ENCODE assay signal across 12 cellular contexts in the genomic region with DNA sequence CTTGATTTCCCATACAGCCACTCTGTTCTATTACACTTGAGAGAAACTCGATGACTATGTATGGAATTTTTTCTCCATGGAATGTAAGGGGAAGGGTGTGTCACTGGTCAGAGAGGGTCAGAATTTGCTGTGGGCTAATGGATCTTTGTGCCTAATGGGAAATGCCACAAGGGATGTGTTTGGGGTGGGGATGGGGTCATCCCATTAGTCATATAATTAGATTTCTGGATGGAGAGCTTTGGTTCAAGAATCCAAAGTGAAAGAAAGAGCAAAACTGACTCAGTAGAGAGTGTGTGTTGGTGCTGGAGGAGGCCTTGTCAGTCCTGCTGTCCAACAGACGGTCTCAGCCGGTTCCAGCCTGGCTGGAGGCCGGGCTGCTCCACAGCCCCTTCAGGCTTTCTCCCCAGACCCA.
DNase-seq lines count a peak whose midpoint lies in the region; ATAC-seq, FAIRE-seq and TF ChIP-seq lines count a peak whose summit lies in the region.
"Had no signal": no experiment of that assay in that cellular context is flagged by ENCODE, and none has a peak within 500 bp of the region (broad histone marks: within the 10 kb centered on the region; RNA-seq: fewer than 3 reads in every experiment).

No MANE protein-coding gene starts in this region.

- H3K27ac Mint-ChIP-seq in MCF 10A (ENCODE audit: low read depth, unreplicated experiment): peak overlapping the region; percentile 90
- no peak overlapping the region for H3K27ac Mint-ChIP-seq in activated T-cell treated with anti-CD3 and anti-CD28 coated beads, Interleukin-2, amount 50 U/mL, for 72 hours
- H3K27ac Mint-ChIP-seq: activated CD8-positive, alpha-beta T cell treated with anti-CD3 and anti-CD28 coated beads for 36 hours; stimulated activated naive CD8-positive, alpha-beta T cell treated with anti-CD3 and anti-CD28 coated beads, Interleukin-15, Interleukin-2, amounts not matched to agents 100 ng/mL and 50 ng/mL, for 24 hours had no signal

- ATAC-seq in activated T-cell treated with anti-CD3 and anti-CD28 coated beads, Interleukin-2, amount 50 U/mL, for 72 hours (replicated peaks in 1 of 2): no peak
- ATAC-seq: activated CD8-positive, alpha-beta T cell treated with anti-CD3 and anti-CD28 coated beads for 36 hours had no signal

- DNase-seq in MCF 10A (ENCODE audit: unreplicated experiment) (peak; percentile 63), breast epithelium (ENCODE audit: low spot score in 2 of 2) (no peak), amniotic epithelial cell (ENCODE audit: low read depth) (peak; percentile 78), hepatic stellate cell (ENCODE audit: low spot score) (peak; percentile 89), urothelium cell line (ENCODE audit: low spot score) (peak; percentile 42), NAMALWA (ENCODE audit: low spot score) (no peak), NCI-H510A treated with DMSO at 0.1 percent for 48 hours (lab: John Stamatoyannopoulos, UW) (no peak)
- DNase-seq in activated T-cell treated with anti-CD3 and anti-CD28 coated beads, Interleukin-2, amount 50 U/mL, for 72 hours: no peak
- DNase-seq: activated CD8-positive, alpha-beta T cell treated with anti-CD3 and anti-CD28 coated beads for 36 hours; adrenal gland had no signal

- no TSS peak for BruUV-seq in MCF 10A (replicated peaks; lab: Mats Ljungman, UMichigan)

- H3K9me3 Mint-ChIP-seq in MCF 10A (ENCODE audit: unreplicated experiment): no peaks in the 10 kb centered on the region
- H3K9me3 Mint-ChIP-seq in activated T-cell treated with anti-CD3 and anti-CD28 coated beads, Interleukin-2, amount 50 U/mL, for 72 hours: no peaks in the 10 kb centered on the region
- H3K9me3 Mint-ChIP-seq: activated CD8-positive, alpha-beta T cell treated with anti-CD3 and anti-CD28 coated beads for 36 hours; stimulated activated naive CD8-positive, alpha-beta T cell treated with anti-CD3 and anti-CD28 coated beads, Interleukin-15, Interleukin-2, amounts not matched to agents 100 ng/mL and 50 ng/mL, for 24 hours had no signal

- H3K36me3 Mint-ChIP-seq in MCF 10A (ENCODE audit: insufficient read depth, unreplicated experiment): no peaks in the 10 kb centered on the region
- H3K36me3 Mint-ChIP-seq in activated T-cell treated with anti-CD3 and anti-CD28 coated beads, Interleukin-2, amount 50 U/mL, for 72 hours (ENCODE audit: insufficient read depth in 2 of 2): no peaks in the 10 kb centered on the region

- peaks cover 51% of the 10 kb centered on the region for H3K4me1 Mint-ChIP-seq in MCF 10A (ENCODE audit: insufficient read depth, unreplicated experiment)
- no peaks in the 10 kb centered on the region for H3K4me1 Mint-ChIP-seq in activated T-cell treated with anti-CD3 and anti-CD28 coated beads, Interleukin-2, amount 50 U/mL, for 72 hours (ENCODE audit: low read depth)

- no peaks in the 10 kb centered on the region for H3K27me3 Mint-ChIP-seq in MCF 10A (ENCODE audit: insufficient read depth, unreplicated experiment)
- peaks cover 16% of the 10 kb centered on the region for H3K27me3 Mint-ChIP-seq in activated T-cell treated with anti-CD3 and anti-CD28 coated beads, Interleukin-2, amount 50 U/mL, for 72 hours (ENCODE audit: low read depth)
- H3K27me3 Mint-ChIP-seq: stimulated activated naive CD8-positive, alpha-beta T cell treated with anti-CD3 and anti-CD28 coated beads, Interleukin-15, Interleukin-2, amounts not matched to agents 100 ng/mL and 50 ng/mL, for 24 hours had no signal

- POLR2A ChIA-PET in MCF 10A (lab: Yijun Ruan, JAX): interaction anchor here (0.7 to 2.9 kb wide), 10 partner anchors 8 to 378 kb away, joined by 3 to 15 read pairs (median 4); no protein-coding TSS in a partner anchor

- no peak for FAIRE-seq in urothelium cell line (lab: Jason Lieb, UNC)
- FAIRE-seq: A204.1 had no signal

- peak overlapping the region in 1 of 2 donors; percentile 69 for H3K27ac ChIP-seq in breast epithelium

- TF ChIP-seq CTCF in MCF 10A (IDR thresholded peaks at IDR 0.05; ENCODE audit: unreplicated experiment): no peak
- no peak for TF ChIP-seq CTCF in breast epithelium (IDR thresholded peaks at IDR 0.05)

- H3K9me3 ChIP-seq in breast epithelium: no peaks in the 10 kb centered on the region
- H3K9me3 ChIP-seq: adrenal gland had no signal

- H3K27me3 ChIP-seq in breast epithelium: no peaks in the 10 kb centered on the region
- H3K27me3 ChIP-seq: adrenal gland had no signal

- no peak for TF ChIP-seq POLR2A in breast epithelium (IDR thresholded peaks at IDR 0.05)

- no peak overlapping the region for H3K4me3 ChIP-seq in breast epithelium
- H3K4me3 ChIP-seq: adrenal gland had no signal

- intact Hi-C loops in MCF 10A (cut with micrococcal nuclease) (no loop called here), breast epithelium (cut with DNase I; ENCODE audit: low total_unique reads) (no loop called here)

- no peak overlapping the region for H3K4me3 Mint-ChIP-seq in MCF 10A (ENCODE audit: unreplicated experiment)
- H3K4me3 Mint-ChIP-seq in activated T-cell treated with anti-CD3 and anti-CD28 coated beads, Interleukin-2, amount 50 U/mL, for 72 hours: no peak overlapping the region
- H3K4me3 Mint-ChIP-seq: activated CD8-positive, alpha-beta T cell treated with anti-CD3 and anti-CD28 coated beads for 36 hours; stimulated activated naive CD8-positive, alpha-beta T cell treated with anti-CD3 and anti-CD28 coated beads, Interleukin-15, Interleukin-2, amounts not matched to agents 100 ng/mL and 50 ng/mL, for 24 hours had no signal

- H3K36me3 ChIP-seq in breast epithelium: no peaks in the 10 kb centered on the region
- H3K36me3 ChIP-seq: adrenal gland had no signal

- H3K4me1 ChIP-seq in breast epithelium: no peaks in the 10 kb centered on the region
- H3K4me1 ChIP-seq: adrenal gland had no signal

- CTCF ChIA-PET in MCF 10A (lab: Yijun Ruan, JAX): interaction anchor here (0.6 to 1.8 kb wide), 8 partner anchors 10 to 366 kb away, joined by 3 to 7 read pairs (median 4); no protein-coding TSS in a partner anchor

Comparison
In these comparisons a context has a peak if more than half of its experiments do, and no peak if none do; other contexts are left out.
1. DNase-seq: peak in MCF 10A (single experiment), amniotic epithelial cell (single experiment), hepatic stellate cell (single experiment) and urothelium cell line (single experiment); none in breast epithelium (0 of 2), NAMALWA (single experiment), NCI-H510A treated with DMSO at 0.1 percent for 48 hours (single experiment) and activated T-cell treated with anti-CD3 and anti-CD28 coated beads, Interleukin-2, amount 50 U/mL, for 72 hours (0 of 2).